ENCODE assay signal across 12 cellular contexts in the genomic region with DNA sequence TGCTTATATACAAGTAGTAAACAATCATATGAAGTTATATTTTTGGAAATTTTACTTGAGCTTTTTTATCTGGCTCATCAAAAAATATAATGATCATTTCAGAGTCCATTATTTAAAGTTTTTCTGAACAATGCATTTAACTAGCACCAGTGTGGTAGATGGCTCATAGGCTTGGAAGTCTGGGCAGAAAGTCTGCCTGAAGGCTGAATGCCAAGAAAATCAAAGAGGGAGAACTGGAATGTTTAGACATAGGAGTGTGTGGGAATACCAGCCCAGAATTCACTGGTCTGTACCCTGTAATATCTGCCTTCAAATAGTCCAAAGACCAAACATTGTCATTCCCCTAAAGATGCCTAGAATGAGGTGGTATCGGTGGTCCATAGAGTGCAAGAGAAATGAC. TPM values are rescaled to one million over a fixed set of nuclear protein-coding genes. Genes with fewer than 3 reads are reported as not detected.
DNase-seq lines count a peak whose midpoint lies in the region; ATAC-seq and TF ChIP-seq lines count a peak whose summit lies in the region.
"Had no signal": no experiment of that assay in that cellular context is flagged by ENCODE, and none has a peak within 500 bp of the region (broad histone marks: within the 10 kb centered on the region; RNA-seq: fewer than 3 reads in every experiment).

No MANE protein-coding gene starts in this region.

- intact Hi-C loops in prostate gland (cut with DNase I) = no loop called here

- H3K4me1 ChIP-seq in SK-N-SH (ENCODE audit: control insufficient read depth in 1 of 2, insufficient read depth in 2 of 2, low read depth in 1 of 2, low read length in 1 of 2) (peaks cover 3 to 77% of the 10 kb centered on the region in 2 experiments), fibroblast of lung (ENCODE audit: control insufficient read depth, extremely low read depth, insufficient read depth, low read length) (peaks cover 17% of the 10 kb centered on the region), prostate gland (replicated peaks) (no peaks in the 10 kb centered on the region)

- H3K4me2 ChIP-seq in SK-N-SH (peak overlapping the region; percentile 30; the same call in 1 of the 2 replicates), fibroblast of lung (ENCODE audit: extremely low read depth, insufficient read depth, low read length) (peak overlapping the region; percentile 19)

- H3K9ac ChIP-seq in SK-N-SH = peak overlapping the region; percentile 52
- H3K9ac ChIP-seq in fibroblast of lung (ENCODE audit: insufficient read depth, low read length) = no peak overlapping the region

- H4K20me1 ChIP-seq in SK-N-SH (ENCODE audit: insufficient read depth) (no peaks in the 10 kb centered on the region), fibroblast of lung (ENCODE audit: control insufficient read depth, extremely low read depth, insufficient read depth, low read length) (no peaks in the 10 kb centered on the region)

- TF ChIP-seq POLR2A in prostate gland (IDR thresholded peaks at IDR 0.05) = no peak

- CTCF ChIA-PET in SK-N-SH (lab: Yijun Ruan, JAX) = interaction anchor here (1.3 to 1.4 kb wide), 2 partner anchors 221 to 224 kb away, joined by 3 to 6 read pairs; no protein-coding TSS in a partner anchor

- no peak for TF ChIP-seq RAD21 in SK-N-SH (IDR thresholded peaks at IDR 0.05; ENCODE audit: low read length)

- peak in 1 of 2 experiments; percentile 81; a peak in 2 of 4 replicates for TF ChIP-seq EP300 in SK-N-SH (IDR thresholded peaks at IDR 0.05; ENCODE audit: borderline replicate concordance in 1 of 2, low read depth in 1 of 2, low read length in 1 of 2)

- no peak for TF ChIP-seq CTCF in SK-N-SH (IDR thresholded peaks at IDR 0.05)
- TF ChIP-seq CTCF in fibroblast of lung (conservative IDR thresholded peaks at IDR 0.05 in 1 of 2, IDR thresholded peaks at IDR 0.05 in 1 of 2; ENCODE audit: low read depth in 1 of 2, low read length in 2 of 2) = no peak
- TF ChIP-seq CTCF in prostate gland (IDR thresholded peaks at IDR 0.05) = no peak

- H3K9me3 ChIP-seq in SK-N-SH (no peaks in the 10 kb centered on the region), fibroblast of lung (ENCODE audit: control insufficient read depth, insufficient read depth, low read depth, low read length) (no peaks in the 10 kb centered on the region), prostate gland (no peaks in the 10 kb centered on the region)
- H3K9me3 ChIP-seq: stomach had no signal

- H3K36me3 ChIP-seq in SK-N-SH (replicated peaks in 1 of 2; ENCODE audit: control insufficient read depth in 1 of 2, insufficient read depth in 2 of 2, low read length in 1 of 2) = peaks cover 0 to 5% of the 10 kb centered on the region in 2 experiments
- H3K36me3 ChIP-seq in fibroblast of lung (ENCODE audit: control insufficient read depth, insufficient read depth, low read length) = no peaks in the 10 kb centered on the region
- no peaks in the 10 kb centered on the region for H3K36me3 ChIP-seq in prostate gland
- H3K36me3 ChIP-seq: stomach had no signal

- 90% methylated on average over 1 of the region's 1 CpG for WGBS in SK-N-SH (ENCODE audit: low lambda C conversion rate)
- 69% methylated on average over 1 of the region's 1 CpG for WGBS in prostate gland

- POLR2A ChIA-PET in SK-N-SH (lab: Yijun Ruan, JAX) = interaction anchor here (0.5 kb wide), 1 partner anchor 82 kb away, joined by 3 read pairs; no protein-coding TSS in a partner anchor

- DNase-seq in EL = peak; percentile 85
- no peak for DNase-seq in SK-N-SH
- DNase-seq in fibroblast of lung (ENCODE audit: low read depth in 2 of 2) = peak; percentile 78 to 94
- peak; percentile 23 for DNase-seq in prostate gland (ENCODE audit: low spot score)
- no peak for DNase-seq in stimulated activated CD8-positive, alpha-beta memory T cell treated with anti-CD3 and anti-CD28 coated beads, Interleukin-4, amount 100 ng/mL, for 48 hours
- DNase-seq in NCI-H1417 treated with DMSO at 0.1 percent for 48 hours (lab: John Stamatoyannopoulos, UW) = no peak
- DNase-seq: activated T-cell treated with anti-CD3 and anti-CD28 coated beads, Interleukin-2, amount 50 U/mL, for 72 hours; cortex of kidney; stomach had no signal

- H3K27me3 ChIP-seq in SK-N-SH (ENCODE audit: insufficient read depth) (no peaks in the 10 kb centered on the region), fibroblast of lung (ENCODE audit: control insufficient read depth, insufficient read depth, low read length) (no peaks in the 10 kb centered on the region), prostate gland (replicated peaks; ENCODE audit: insufficient read depth) (no peaks in the 10 kb centered on the region)
- H3K27me3 ChIP-seq: stomach had no signal

- no peaks in the 10 kb centered on the region for H3K9me2 ChIP-seq in SK-N-SH

- H3K79me2 ChIP-seq in SK-N-SH (ENCODE audit: insufficient read depth) (no peaks in the 10 kb centered on the region), fibroblast of lung (ENCODE audit: control insufficient read depth, insufficient read depth, low read length) (no peaks in the 10 kb centered on the region)

- H2AFZ ChIP-seq in SK-N-SH (ENCODE audit: low read depth) (no peak overlapping the region; the same call in 1 of the 2 replicates), fibroblast of lung (ENCODE audit: low read length) (no peak overlapping the region)

- H3K27ac ChIP-seq in SK-N-SH (ENCODE audit: low read depth in 2 of 2, low read length in 1 of 2) = peak overlapping the region; percentile 89 to 98
- H3K27ac ChIP-seq in fibroblast of lung (ENCODE audit: insufficient read depth, low read length) = no peak overlapping the region
- H3K27ac ChIP-seq in prostate gland = no peak overlapping the region
- H3K27ac ChIP-seq: stomach had no signal

- no peak for ATAC-seq in HG02884 (IDR thresholded peaks at IDR 0.05; ENCODE audit: unreplicated experiment)
- ATAC-seq in GM19455 (IDR thresholded peaks at IDR 0.05; ENCODE audit: unreplicated experiment) = no peak
- ATAC-seq: activated T-cell treated with anti-CD3 and anti-CD28 coated beads, Interleukin-2, amount 50 U/mL, for 72 hours; natural killer cell treated with Interleukin-12 subunit alpha and Interleukin-12 subunit beta and Interleukin-15 and Interleukin-18, amount 100 ng/mL, for 72 hours had no signal

- H3K4me3 ChIP-seq in SK-N-SH (ENCODE audit: low read depth in 2 of 2, low read length in 1 of 2) (no peak overlapping the region), fibroblast of lung (replicated peaks in 1 of 4; ENCODE audit: control extremely low read depth in 1 of 4, insufficient read depth in 1 of 4, low read depth in 3 of 4, low read length in 4 of 4) (no peak overlapping the region), prostate gland (no peak overlapping the region)
- H3K4me3 ChIP-seq: stomach had no signal

- peaks cover 80% of the 10 kb centered on the region for H3F3A ChIP-seq in SK-N-SH (replicated peaks; ENCODE audit: insufficient read depth)

TF ChIP-seq in SK-N-SH, 30 proteins besides CTCF, POLR2A, EP300 and RAD21 (continues in another document):
- peak; percentile 93 for TF ChIP-seq NFIC (IDR thresholded peaks at IDR 0.05; ENCODE audit: borderline replicate concordance)
- TF ChIP-seq SMC3 (IDR thresholded peaks at IDR 0.05; ENCODE audit: low read depth, low read length) = no peak
- TF ChIP-seq ELF1 (IDR thresholded peaks at IDR 0.05) = no peak
- TF ChIP-seq FOSL2 (IDR thresholded peaks at IDR 0.05; ENCODE audit: borderline replicate concordance, low read depth) = peak; percentile 44; the same call in 1 of the 2 replicates
- TF ChIP-seq, protein P1, sequence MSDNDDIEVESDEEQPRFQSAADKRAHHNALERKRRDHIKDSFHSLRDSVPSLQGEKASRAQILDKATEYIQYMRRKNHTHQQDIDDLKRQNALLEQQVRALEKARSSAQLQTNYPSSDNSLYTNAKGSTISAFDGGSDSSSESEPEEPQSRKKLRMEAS (IDR thresholded peaks at IDR 0.05; ENCODE audit: low read depth) = peak; percentile 31; the same call in 1 of the 2 replicates
- TF ChIP-seq TCF12 (IDR thresholded peaks at IDR 0.05) = peak; percentile 80
- TF ChIP-seq, protein P2, sequence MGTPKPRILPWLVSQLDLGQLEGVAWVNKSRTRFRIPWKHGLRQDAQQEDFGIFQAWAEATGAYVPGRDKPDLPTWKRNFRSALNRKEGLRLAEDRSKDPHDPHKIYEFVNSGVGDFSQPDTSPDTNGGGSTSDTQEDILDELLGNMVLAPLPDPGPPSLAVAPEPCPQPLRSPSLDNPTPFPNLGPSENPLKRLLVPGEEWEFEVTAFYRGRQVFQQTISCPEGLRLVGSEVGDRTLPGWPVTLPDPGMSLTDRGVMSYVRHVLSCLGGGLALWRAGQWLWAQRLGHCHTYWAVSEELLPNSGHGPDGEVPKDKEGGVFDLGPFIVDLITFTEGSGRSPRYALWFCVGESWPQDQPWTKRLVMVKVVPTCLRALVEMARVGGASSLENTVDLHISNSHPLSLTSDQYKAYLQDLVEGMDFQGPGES (IDR thresholded peaks at IDR 0.05; ENCODE audit: low read depth, low read length) = no peak
- TF ChIP-seq CHD2 (IDR thresholded peaks at IDR 0.05; ENCODE audit: low read length, partially characterized antibody) = no peak
- TF ChIP-seq, protein P3, sequence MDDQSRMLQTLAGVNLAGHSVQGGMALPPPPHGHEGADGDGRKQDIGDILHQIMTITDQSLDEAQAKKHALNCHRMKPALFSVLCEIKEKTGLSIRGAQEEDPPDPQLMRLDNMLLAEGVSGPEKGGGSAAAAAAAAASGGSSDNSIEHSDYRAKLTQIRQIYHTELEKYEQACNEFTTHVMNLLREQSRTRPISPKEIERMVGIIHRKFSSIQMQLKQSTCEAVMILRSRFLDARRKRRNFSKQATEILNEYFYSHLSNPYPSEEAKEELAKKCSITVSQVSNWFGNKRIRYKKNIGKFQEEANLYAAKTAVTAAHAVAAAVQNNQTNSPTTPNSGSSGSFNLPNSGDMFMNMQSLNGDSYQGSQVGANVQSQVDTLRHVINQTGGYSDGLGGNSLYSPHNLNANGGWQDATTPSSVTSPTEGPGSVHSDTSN (IDR thresholded peaks at IDR 0.05) = peak; percentile 57; the same call in 1 of the 2 replicates
- TF ChIP-seq POLR2AphosphoS5 (IDR thresholded peaks at IDR 0.05; ENCODE audit: low read depth, low read length) = 0 out of 2 replicates have a peak, but pooled peaks have one; percentile 31
- TF ChIP-seq RCOR1 (IDR thresholded peaks at IDR 0.05; ENCODE audit: low read length) = no peak
- peak; percentile 74; the same call in 1 of the 2 replicates for TF ChIP-seq TEAD4 (IDR thresholded peaks at IDR 0.05; ENCODE audit: borderline replicate concordance, insufficient read depth)
- TF ChIP-seq YY1 (IDR thresholded peaks at IDR 0.05; ENCODE audit: low read depth) = no peak
- TF ChIP-seq JUND (IDR thresholded peaks at IDR 0.05) = peak; percentile 56
- no peak for TF ChIP-seq RFX5 (IDR thresholded peaks at IDR 0.05; ENCODE audit: low read length)
- no peak for TF ChIP-seq FOXJ3 (CRISPR knock-in tag; IDR thresholded peaks at IDR 0.05)

RNA-seq across cellular contexts. Expression of a gene that starts 40.3 kb away (rescaled TPM):
- polyA plus RNA-seq in SK-N-SH (2012; rRNA removed) (10.0 and 13.9 TPM in 2 replicates), fibroblast of lung (0.79 and 2.7 TPM in 2 replicates)
- 11.8 and 14.5 TPM in 2 replicates for polyA plus RNA-seq in SK-N-SH (2012; cell fraction: cytosol; rRNA removed)
- polyA plus RNA-seq in SK-N-SH (2012; cell fraction: nucleus; rRNA removed) = 8.9 and 16.1 TPM in 2 replicates
- total RNA-seq in fibroblast of lung (0.50 and 1.3 TPM in 2 replicates), prostate gland (10 to 100 TPM; 46.0 to 47.8 TPM)
- polyA plus RNA-seq in fibroblast of lung (2012) = 0.44 and 1.3 TPM in 2 replicates
- polyA minus RNA-seq in fibroblast of lung (ENCODE audit: low replicate concordance) = 0.94 and 5.1 TPM in 2 replicates

Comparison
In these comparisons a context has a peak if more than half of its experiments do, and no peak if none do; other contexts are left out.
1. DNase-seq: peak in EL (single experiment), fibroblast of lung (2 of 2) and prostate gland (single experiment); none in SK-N-SH (single experiment), stimulated activated CD8-positive, alpha-beta memory T cell treated with anti-CD3 and anti-CD28 coated beads, Interleukin-4, amount 100 ng/mL, for 48 hours (single experiment) and NCI-H1417 treated with DMSO at 0.1 percent for 48 hours (single experiment).
2. H3K27ac ChIP-seq: peak in SK-N-SH (2 of 2); none in fibroblast of lung (single experiment) and prostate gland (0 of 2).
3. RNA of a gene that starts 40.3 kb away (total RNA-seq): 46.0 to 47.8 TPM in prostate gland; 0.50 to 1.3 TPM in fibroblast of lung; every median in the first group is over 10 times any median in the second.